Comparison of ENCODE assay signal across 8 cellular contexts in genomic region chr1:33350611-33351280, GRCh38. TPM values are rescaled to one million over a fixed set of nuclear protein-coding genes. Genes with fewer than 3 reads are reported as not detected.
DNase-seq lines count a peak whose midpoint lies in the region; ATAC-seq, FAIRE-seq and TF ChIP-seq lines count a peak whose summit lies in the region.

No MANE protein-coding gene starts in this region.

- H3K4me3 ChIP-seq in DOHH2 (ENCODE audit: low read length) (peak overlapping the region; percentile 84), NT2/D1 (ENCODE audit: insufficient read length, low read depth) (peak overlapping the region; percentile 58), endodermal cell (ENCODE audit: low read length) (peak overlapping the region; percentile 88), pancreas (peak overlapping the region; percentile 29 to 89 (median 49))

- peaks cover 24% of the 10 kb centered on the region for H3K36me3 ChIP-seq in DOHH2 (ENCODE audit: control insufficient read depth, low read length)
- peaks cover 20% of the 10 kb centered on the region for H3K36me3 ChIP-seq in NT2/D1 (ENCODE audit: insufficient read depth, insufficient read length, low read length)
- peaks cover 7% of the 10 kb centered on the region for H3K36me3 ChIP-seq in endodermal cell (ENCODE audit: control insufficient read depth, insufficient read depth, low read length)
- H3K36me3 ChIP-seq in pancreas: no peaks in the 10 kb centered on the region

- H3K27ac ChIP-seq in DOHH2 (ENCODE audit: low read depth, low read length) (peak overlapping the region; percentile 64), endodermal cell (ENCODE audit: low read depth, low read length) (peak overlapping the region; percentile 97), pancreas (peak overlapping the region; percentile 67 to 84 (median 79))

- H3K9me3 ChIP-seq in DOHH2 (ENCODE audit: control insufficient read depth, insufficient read depth, low read length) (no peaks in the 10 kb centered on the region), NT2/D1 (ENCODE audit: insufficient read depth, low read length) (no peaks in the 10 kb centered on the region), endodermal cell (ENCODE audit: control insufficient read depth, low read length) (no peaks in the 10 kb centered on the region), pancreas (no peaks in the 10 kb centered on the region)

- no peaks in the 10 kb centered on the region for H3K9me2 ChIP-seq in DOHH2 (replicated peaks; ENCODE audit: control insufficient read depth, low read length)

- H3K27ac Mint-ChIP-seq in endodermal cell: no peak overlapping the region

- peak overlapping the region; percentile 81 for H3K9ac ChIP-seq in NT2/D1 (ENCODE audit: insufficient read length, low read depth)
- H3K9ac ChIP-seq in endodermal cell (ENCODE audit: extremely low read depth, low read length, poor library complexity, severe bottlenecking): peak overlapping the region; percentile 70

- peaks cover 87% of the 10 kb centered on the region for H3K27me3 Mint-ChIP-seq in endodermal cell (ENCODE audit: insufficient read depth)

- peaks cover 2% of the 10 kb centered on the region; the same call in 1 of the 2 replicates for H3F3A ChIP-seq in DOHH2 (ENCODE audit: control insufficient read depth, insufficient read depth)

- no peak for FAIRE-seq in pancreas (lab: Jason Lieb, UNC)

- DNase-seq in NT2/D1 (ENCODE audit: low read depth, low spot score) (no peak), endodermal cell (no peak), pancreas (no peak), HuH-7 (ENCODE audit: low spot score) (no peak)
- no peak for DNase-seq in activated CD4-positive, CD25-positive, alpha-beta regulatory T cell treated with anti-CD3 and anti-CD28 coated beads, Interleukin-2, amount 50 U/mL, for 72 hours
- no peak for DNase-seq in stimulated activated CD4-positive, alpha-beta T cell treated with anti-CD3 and anti-CD28 coated beads, Interleukin-12 subunit alpha, Interleukin-12 subunit beta, amount 100 ng/mL, for 4 hours

- H3K79me2 ChIP-seq in DOHH2 (ENCODE audit: control insufficient read depth, low read length): peaks cover 37% of the 10 kb centered on the region

- 55 to 64% methylated on average over 5 to 6 of the region's 6 CpGs for WGBS in endodermal cell (ENCODE audit: insufficient coverage in 1 of 2, insufficient read length in 1 of 2), 2 experiments
- 29 to 36% methylated on average over 6 of the region's 6 CpGs for WGBS in pancreas, 2 donors

- H3K27me3 ChIP-seq in DOHH2 (ENCODE audit: control insufficient read depth, low read length) (no peaks in the 10 kb centered on the region), NT2/D1 (ENCODE audit: insufficient read depth, insufficient read length) (peaks cover 59% of the 10 kb centered on the region), endodermal cell (ENCODE audit: control insufficient read depth, insufficient read depth, low read length, poor library complexity, severe bottlenecking) (peaks cover 26% of the 10 kb centered on the region), pancreas (no peaks in the 10 kb centered on the region)

- peaks cover 31% of the 10 kb centered on the region for H3K4me1 Mint-ChIP-seq in endodermal cell

- H3K4me2 ChIP-seq in DOHH2 (ENCODE audit: low read length): peak overlapping the region; percentile 97

- ATAC-seq in pancreas: no peak
- ATAC-seq in GM18909 (IDR thresholded peaks at IDR 0.05; ENCODE audit: poor library complexity, unreplicated experiment): no peak

- intact Hi-C loops in pancreas (cut with DNase I): no loop called here

- H3K4me1 ChIP-seq in DOHH2 (ENCODE audit: control insufficient read depth, low read length) (peaks cover 54% of the 10 kb centered on the region), NT2/D1 (ENCODE audit: insufficient read depth, insufficient read length) (peaks cover 9% of the 10 kb centered on the region), endodermal cell (ENCODE audit: control insufficient read depth, insufficient read depth, low read length) (peaks cover 17% of the 10 kb centered on the region), pancreas (peaks cover 9 to 20% (median 18%) of the 10 kb centered on the region in 3 donors)

- H3K9me3 Mint-ChIP-seq in endodermal cell: no peaks in the 10 kb centered on the region

- H4K20me1 ChIP-seq in DOHH2 (ENCODE audit: control insufficient read depth, insufficient read depth, low read depth, low read length): peaks cover 5% of the 10 kb centered on the region

- H3K4me3 Mint-ChIP-seq in endodermal cell: peak overlapping the region; percentile 72

- H3K36me3 Mint-ChIP-seq in endodermal cell (ENCODE audit: low read depth): no peaks in the 10 kb centered on the region

- TF ChIP-seq CTCF in DOHH2 (IDR thresholded peaks at IDR 0.05; ENCODE audit: low read depth, low read length, poor library complexity, severe bottlenecking) (no peak), endodermal cell (conservative IDR thresholded peaks at IDR 0.05) (no peak), pancreas (IDR thresholded peaks at IDR 0.05) (no peak)

RNA-seq across cellular contexts. Expression of gene A3GALT2, which starts 29.8 kb away (rescaled TPM):
- not detected for total RNA-seq in endodermal cell
- polyA plus RNA-seq in endodermal cell (2013, experiment 1 of 2): not detected
- polyA plus RNA-seq in endodermal cell (2013, experiment 2 of 2): not detected
- not detected for total RNA-seq in pancreas
- under 1 TPM in 1 of 2 donors, not detected in 1; 0.07 TPM for polyA plus RNA-seq in pancreas
